ENCODE assay signal across 8 cellular contexts in the genomic region with DNA sequence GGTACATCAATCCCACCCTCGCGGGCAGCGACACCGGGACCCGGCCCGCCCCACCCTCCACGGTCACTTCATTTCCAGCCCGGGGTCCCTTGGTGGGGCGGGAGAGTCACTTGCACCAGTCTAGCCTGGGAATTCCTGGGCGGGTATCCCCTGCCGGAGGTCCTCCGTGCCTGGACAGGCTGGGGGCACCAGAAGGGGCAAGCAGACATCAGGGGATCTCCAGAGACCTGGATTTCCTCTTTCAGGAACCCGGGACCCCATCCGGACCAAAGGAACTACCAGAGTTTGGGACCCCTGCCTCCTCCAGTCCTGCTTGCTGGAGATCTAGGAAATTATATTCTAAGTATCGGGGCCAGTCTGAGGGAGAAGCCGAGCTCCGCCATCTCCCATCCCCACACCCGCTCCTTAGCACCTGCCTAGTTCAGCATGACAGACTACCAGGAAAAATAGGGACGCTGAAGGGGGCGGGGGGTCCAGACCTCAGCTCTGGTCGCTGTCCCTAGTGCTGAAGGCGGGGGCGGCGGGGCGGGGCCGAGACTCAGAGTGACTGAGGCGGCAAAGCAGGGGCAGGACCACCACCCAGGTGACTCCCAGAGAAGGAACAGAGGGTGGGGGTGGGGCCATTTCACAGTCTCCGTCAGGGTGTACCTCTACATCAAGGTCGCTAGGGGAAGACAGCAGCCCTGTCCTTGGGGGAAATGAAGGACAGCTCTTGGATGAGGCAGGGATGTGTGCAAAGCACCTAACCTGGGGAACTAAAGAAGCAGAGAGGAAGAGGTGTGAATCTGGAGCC. TPM values are rescaled to one million over a fixed set of nuclear protein-coding genes. Genes with fewer than 3 reads are reported as not detected.
DNase-seq lines count a peak whose midpoint lies in the region; ATAC-seq and TF ChIP-seq lines count a peak whose summit lies in the region.

No MANE protein-coding gene starts in this region.

- peak overlapping the region; percentile 36 for H3K27ac ChIP-seq in naive thymus-derived CD4-positive, alpha-beta T cell (ENCODE audit: low read depth, low read length)

- H3K36me3 Mint-ChIP-seq in activated CD8-positive, alpha-beta memory T cell treated with anti-CD3 and anti-CD28 coated beads, Interleukin-2, amount 10 ng/mL, durations not matched to agents 7 days and 5 days, result no peaks in the 10 kb centered on the region
- H3K36me3 Mint-ChIP-seq in endothelial cell (ENCODE audit: low read depth, unreplicated experiment), result peaks cover 13% of the 10 kb centered on the region
- H3K36me3 Mint-ChIP-seq in naive thymus-derived CD4-positive, alpha-beta T cell, result peaks cover 0 to 4% (median 0%) of the 10 kb centered on the region in 5 donors
- H3K36me3 Mint-ChIP-seq in stimulated activated naive B cell treated with anti-CD40 and anti-IgM and Interleukin-4, amounts not matched to agents 10 μg/mL and 1 μg/mL and 100 μg/mL, for 72 hours, result peaks cover 2 to 8% of the 10 kb centered on the region in 2 donors

- H3K27me3 ChIP-seq in naive thymus-derived CD4-positive, alpha-beta T cell (ENCODE audit: control insufficient read depth in 2 of 2, insufficient read depth in 2 of 2, low read length in 2 of 2), result no peaks in the 10 kb centered on the region

- no peaks in the 10 kb centered on the region for H3K9me3 ChIP-seq in naive thymus-derived CD4-positive, alpha-beta T cell (ENCODE audit: control insufficient read depth in 2 of 3, low read length in 3 of 3)

- DNase-seq in AG09309 (ENCODE audit: low read depth), result no peak
- peak; percentile 34 for DNase-seq in HCEC 1CT
- DNase-seq in NCI-H748 (lab: John Stamatoyannopoulos, UW; ENCODE audit: unreplicated experiment), result peak; percentile 88
- DNase-seq in activated CD8-positive, alpha-beta memory T cell treated with anti-CD3 and anti-CD28 coated beads, Interleukin-2, amount 10 ng/mL, durations not matched to agents 7 days and 5 days, result peak; percentile 78
- DNase-seq in endothelial cell (ENCODE audit: low spot score), result peak; percentile 71
- peak; percentile 54 to 90 (median 75) for DNase-seq in naive thymus-derived CD4-positive, alpha-beta T cell
- peak; percentile 47 for DNase-seq in stimulated activated naive B cell treated with anti-CD40 and anti-IgM and Interleukin-4, amounts not matched to agents 10 μg/mL and 1 μg/mL and 100 μg/mL, for 72 hours

- no peaks in the 10 kb centered on the region for H3K27me3 Mint-ChIP-seq in activated CD8-positive, alpha-beta memory T cell treated with anti-CD3 and anti-CD28 coated beads, Interleukin-2, amount 10 ng/mL, durations not matched to agents 7 days and 5 days
- peaks cover 16% of the 10 kb centered on the region for H3K27me3 Mint-ChIP-seq in endothelial cell (ENCODE audit: unreplicated experiment)
- H3K27me3 Mint-ChIP-seq in naive thymus-derived CD4-positive, alpha-beta T cell, result peaks cover 0 to 11% (median 0%) of the 10 kb centered on the region in 5 donors
- H3K27me3 Mint-ChIP-seq in stimulated activated naive B cell treated with anti-CD40 and anti-IgM and Interleukin-4, amounts not matched to agents 10 μg/mL and 1 μg/mL and 100 μg/mL, for 72 hours, result no peaks in the 10 kb centered on the region

- no peaks in the 10 kb centered on the region for H3K9me3 Mint-ChIP-seq in activated CD8-positive, alpha-beta memory T cell treated with anti-CD3 and anti-CD28 coated beads, Interleukin-2, amount 10 ng/mL, durations not matched to agents 7 days and 5 days (ENCODE audit: low read depth)
- H3K9me3 Mint-ChIP-seq in endothelial cell (ENCODE audit: unreplicated experiment), result no peaks in the 10 kb centered on the region
- no peaks in the 10 kb centered on the region for H3K9me3 Mint-ChIP-seq in naive thymus-derived CD4-positive, alpha-beta T cell
- H3K9me3 Mint-ChIP-seq in stimulated activated naive B cell treated with anti-CD40 and anti-IgM and Interleukin-4, amounts not matched to agents 10 μg/mL and 1 μg/mL and 100 μg/mL, for 72 hours, result no peaks in the 10 kb centered on the region

- POLR2A ChIA-PET in naive thymus-derived CD4-positive, alpha-beta T cell (lab: Charles Lee), result interaction anchor here (1.3 to 2.5 kb wide), 4 partner anchors 11 to 45 kb away, joined by 4 to 11 read pairs (median 4); a partner anchor contains a TSS

- no peak overlapping the region for H3K27ac Mint-ChIP-seq in activated CD8-positive, alpha-beta memory T cell treated with anti-CD3 and anti-CD28 coated beads, Interleukin-2, amount 10 ng/mL, durations not matched to agents 7 days and 5 days
- peak overlapping the region; percentile 77 for H3K27ac Mint-ChIP-seq in endothelial cell (ENCODE audit: unreplicated experiment)
- H3K27ac Mint-ChIP-seq in naive thymus-derived CD4-positive, alpha-beta T cell, result peak overlapping the region in 8 of 9 donors; percentile 15 to 83 (median 60)
- H3K27ac Mint-ChIP-seq in stimulated activated naive B cell treated with anti-CD40 and anti-IgM and Interleukin-4, amounts not matched to agents 10 μg/mL and 1 μg/mL and 100 μg/mL, for 72 hours, result no peak overlapping the region

- H3K4me3 ChIP-seq in AG09309 (ENCODE audit: control insufficient read depth, low read depth, low read length), result peak overlapping the region; percentile 67
- H3K4me3 ChIP-seq in naive thymus-derived CD4-positive, alpha-beta T cell (ENCODE audit: low read length), result peak overlapping the region; percentile 59

- H3K4me3 Mint-ChIP-seq in activated CD8-positive, alpha-beta memory T cell treated with anti-CD3 and anti-CD28 coated beads, Interleukin-2, amount 10 ng/mL, durations not matched to agents 7 days and 5 days, result peak overlapping the region; percentile 68
- H3K4me3 Mint-ChIP-seq in endothelial cell (ENCODE audit: unreplicated experiment), result peak overlapping the region; percentile 86
- H3K4me3 Mint-ChIP-seq in naive thymus-derived CD4-positive, alpha-beta T cell, result peak overlapping the region; percentile 52 to 90 (median 78)
- peak overlapping the region; percentile 86 to 88 for H3K4me3 Mint-ChIP-seq in stimulated activated naive B cell treated with anti-CD40 and anti-IgM and Interleukin-4, amounts not matched to agents 10 μg/mL and 1 μg/mL and 100 μg/mL, for 72 hours

- CTCF ChIA-PET in activated CD8-positive, alpha-beta memory T cell treated with anti-CD3 and anti-CD28 coated beads, Interleukin-2, amount 10 ng/mL, durations not matched to agents 7 days and 5 days (lab: Charles Lee), result interaction anchor here (0.9 to 3.7 kb wide), 8 partner anchors 14 to 314 kb away, joined by 3 to 28 read pairs (median 4); a partner anchor contains a TSS
- CTCF ChIA-PET in naive thymus-derived CD4-positive, alpha-beta T cell (lab: Charles Lee), result interaction anchor here (0.8 kb wide), 2 partner anchors 15 to 28 kb away, joined by 3 read pairs; no protein-coding TSS in a partner anchor

- H3K4me1 ChIP-seq in naive thymus-derived CD4-positive, alpha-beta T cell (ENCODE audit: control insufficient read depth in 2 of 2, insufficient read depth in 2 of 2, low read length in 2 of 2), result peaks cover 13 to 16% of the 10 kb centered on the region in 2 donors

- peaks cover 29% of the 10 kb centered on the region for H3K4me1 Mint-ChIP-seq in activated CD8-positive, alpha-beta memory T cell treated with anti-CD3 and anti-CD28 coated beads, Interleukin-2, amount 10 ng/mL, durations not matched to agents 7 days and 5 days
- H3K4me1 Mint-ChIP-seq in endothelial cell (ENCODE audit: unreplicated experiment), result peaks cover 25% of the 10 kb centered on the region
- peaks cover 18 to 39% (median 31%) of the 10 kb centered on the region in 7 donors for H3K4me1 Mint-ChIP-seq in naive thymus-derived CD4-positive, alpha-beta T cell
- H3K4me1 Mint-ChIP-seq in stimulated activated naive B cell treated with anti-CD40 and anti-IgM and Interleukin-4, amounts not matched to agents 10 μg/mL and 1 μg/mL and 100 μg/mL, for 72 hours, result peaks cover 27 to 44% of the 10 kb centered on the region in 2 donors

- intact Hi-C loops in naive thymus-derived CD4-positive, alpha-beta T cell (cut with micrococcal nuclease), result loop anchor here (1.0 to 10.0 kb wide), 9 partner anchors 16 to 777 kb away; a partner anchor contains a TSS

- H3K36me3 ChIP-seq in naive thymus-derived CD4-positive, alpha-beta T cell (ENCODE audit: control insufficient read depth in 2 of 3, insufficient read depth in 3 of 3, low read length in 3 of 3), result peaks cover 0 to under 1% (median 0%) of the 10 kb centered on the region in 3 experiments

- TF ChIP-seq CTCF in AG09309 (IDR thresholded peaks at IDR 0.05; ENCODE audit: control insufficient read depth, insufficient read depth, low read depth, low read length, missing control alignments) (peak; percentile 49), endothelial cell (IDR thresholded peaks at IDR 0.05; ENCODE audit: unreplicated experiment) (peak; percentile 19)

- peak; percentile 13 for ATAC-seq in activated CD8-positive, alpha-beta memory T cell treated with anti-CD3 and anti-CD28 coated beads, Interleukin-2, amount 10 ng/mL, durations not matched to agents 7 days and 5 days
- ATAC-seq in naive thymus-derived CD4-positive, alpha-beta T cell, result peak; percentile 62
- peak; percentile 28 to 41 for ATAC-seq in stimulated activated naive B cell treated with anti-CD40 and anti-IgM and Interleukin-4, amounts not matched to agents 10 μg/mL and 1 μg/mL and 100 μg/mL, for 72 hours (replicated peaks)
- ATAC-seq in HG03460 (IDR thresholded peaks at IDR 0.05; ENCODE audit: unreplicated experiment), result no peak

RNA-seq across cellular contexts. Expression of a gene that starts 0.8 kb away (rescaled TPM):
- total RNA-seq in activated CD8-positive, alpha-beta memory T cell treated with anti-CD3 and anti-CD28 coated beads, Interleukin-2, amount 10 ng/mL, durations not matched to agents 7 days and 5 days, result 1 to 10 TPM; 5.4 to 6.1 TPM
- 7.3 TPM for total RNA-seq in endothelial cell (ENCODE audit: unreplicated experiment)
- 1 to 10 TPM; 1.6 to 3.3 (median 2.8) TPM for total RNA-seq in naive thymus-derived CD4-positive, alpha-beta T cell
- polyA plus RNA-seq in naive thymus-derived CD4-positive, alpha-beta T cell, result under 1 TPM in 1 of 2 donors, not detected in 1; 0.07 TPM

RNA-seq across cellular contexts. Expression of a gene that starts 4.8 kb away (rescaled TPM):
- 100 to 1,000 TPM in 1 of 2 experiments, 10 to 100 TPM in 1; 94.8 to 108 TPM for total RNA-seq in activated CD8-positive, alpha-beta memory T cell treated with anti-CD3 and anti-CD28 coated beads, Interleukin-2, amount 10 ng/mL, durations not matched to agents 7 days and 5 days
- 62.8 TPM for total RNA-seq in endothelial cell (ENCODE audit: unreplicated experiment)
- 100 to 1,000 TPM in 2 of 5 experiments, 10 to 100 TPM in 3; 72.2 to 137 (median 94.7) TPM for total RNA-seq in naive thymus-derived CD4-positive, alpha-beta T cell
- 10 to 100 TPM; 16.7 to 31.0 TPM for polyA plus RNA-seq in naive thymus-derived CD4-positive, alpha-beta T cell

RNA-seq across cellular contexts. Expression of a gene that starts 15.9 kb away (rescaled TPM):
- 100 to 1,000 TPM in 1 of 2 experiments, 10 to 100 TPM in 1; 82.0 to 108 TPM for total RNA-seq in activated CD8-positive, alpha-beta memory T cell treated with anti-CD3 and anti-CD28 coated beads, Interleukin-2, amount 10 ng/mL, durations not matched to agents 7 days and 5 days
- total RNA-seq in endothelial cell (ENCODE audit: unreplicated experiment), result 54.9 TPM
- 100 to 1,000 TPM in 3 of 5 experiments, 10 to 100 TPM in 2; 50.8 to 118 (median 100) TPM for total RNA-seq in naive thymus-derived CD4-positive, alpha-beta T cell
- polyA plus RNA-seq in naive thymus-derived CD4-positive, alpha-beta T cell, result 100 to 1,000 TPM; 141 to 219 TPM

RNA-seq across cellular contexts. Expression of a gene that starts 22.8 kb away (rescaled TPM):
- 10 to 100 TPM; 30.7 to 32.3 TPM for total RNA-seq in activated CD8-positive, alpha-beta memory T cell treated with anti-CD3 and anti-CD28 coated beads, Interleukin-2, amount 10 ng/mL, durations not matched to agents 7 days and 5 days
- total RNA-seq in endothelial cell (ENCODE audit: unreplicated experiment), result 54.1 TPM
- 10 to 100 TPM in 4 of 5 experiments, 1 to 10 TPM in 1; 8.2 to 24.3 (median 13.8) TPM for total RNA-seq in naive thymus-derived CD4-positive, alpha-beta T cell
- polyA plus RNA-seq in naive thymus-derived CD4-positive, alpha-beta T cell, result 1 to 10 TPM; 1.8 to 2.0 TPM

RNA-seq across cellular contexts. Expression of a gene that starts 23.1 kb away (rescaled TPM):
- not detected for total RNA-seq in activated CD8-positive, alpha-beta memory T cell treated with anti-CD3 and anti-CD28 coated beads, Interleukin-2, amount 10 ng/mL, durations not matched to agents 7 days and 5 days
- total RNA-seq in endothelial cell (ENCODE audit: unreplicated experiment), result not detected
- total RNA-seq in naive thymus-derived CD4-positive, alpha-beta T cell, result not detected
- polyA plus RNA-seq in naive thymus-derived CD4-positive, alpha-beta T cell, result under 1 TPM in 1 of 2 donors, not detected in 1; 0.06 TPM

Comparison
In these comparisons a context has a peak if more than half of its experiments do, and no peak if none do; other contexts are left out.
1. H3K27ac Mint-ChIP-seq: peak in endothelial cell (single experiment) and naive thymus-derived CD4-positive, alpha-beta T cell (8 of 9); none in activated CD8-positive, alpha-beta memory T cell treated with anti-CD3 and anti-CD28 coated beads, Interleukin-2, amount 10 ng/mL, durations not matched to agents 7 days and 5 days (single experiment) and stimulated activated naive B cell treated with anti-CD40 and anti-IgM and Interleukin-4, amounts not matched to agents 10 μg/mL and 1 μg/mL and 100 μg/mL, for 72 hours (single experiment).
2. Peak in every context shown above with its lines, with median percentiles within 50 percentile points of each other: H3K4me3 Mint-ChIP-seq.